ENCODE assay signal across 8 cellular contexts in genomic region chr3:177689077-177689476, GRCh38.
"Had no signal": no experiment of that assay in that cellular context is flagged by ENCODE, and none has a peak within 500 bp of the region (broad histone marks: within the 10 kb centered on the region; RNA-seq: fewer than 3 reads in every experiment).

No MANE protein-coding gene starts in this region.

- ATAC-seq: GM23338, HCT116, K562 had no signal

- H3K4me3 ChIP-seq: GM23338, HAP-1, K562 had no signal

- H3K27ac ChIP-seq: HL-60 had no signal

- H3K4me2 ChIP-seq: GM23338 had no signal

- H3K4me1 ChIP-seq: HAP-1 had no signal

- H3K36me3 ChIP-seq: HAP-1 had no signal

- DNase-seq: H7, HFFc6, IMR-90 had no signal

- FAIRE-seq: K562 had no signal

- H3K9me3 ChIP-seq: HAP-1 had no signal
